Comparison of ENCODE assay signal across 1 cellular context in the genomic region with DNA sequence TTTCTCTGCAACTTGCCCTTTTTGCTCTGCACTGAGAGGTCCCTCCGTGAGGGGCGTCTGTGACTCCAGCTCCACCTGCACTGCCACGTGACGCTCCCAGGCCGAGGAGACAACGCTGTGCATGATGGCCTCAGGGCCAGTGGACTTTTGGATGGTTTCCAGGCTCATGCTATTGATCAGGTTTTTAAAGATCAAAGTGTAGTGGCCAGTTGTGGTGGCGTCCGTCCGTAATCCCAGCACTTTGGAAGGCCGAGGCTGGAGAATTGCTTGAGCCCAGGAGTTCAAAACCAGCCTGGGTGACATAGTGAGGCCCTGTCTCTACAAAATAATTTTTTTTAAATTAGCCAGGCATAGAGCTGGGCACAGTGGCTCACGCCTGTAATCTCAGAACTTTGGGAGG.
TF ChIP-seq lines count a peak whose summit lies in the region.

No MANE protein-coding gene starts in this region.

TF ChIP-seq in HepG2, 621 proteins besides CTCF, POLR2A, EP300 and RAD21 (continued from another document and continues in another):
- TF ChIP-seq ZBTB14 (CRISPR knock-in tag; IDR thresholded peaks at IDR 0.05) (no peak), MIER2 (CRISPR knock-in tag; IDR thresholded peaks at IDR 0.05) (peak; percentile 61; the same call in 1 of the 2 replicates), SP4 (CRISPR knock-in tag; IDR thresholded peaks at IDR 0.05) (no peak), ZNF20 (CRISPR knock-in tag; IDR thresholded peaks at IDR 0.05) (no peak), ZNF260 (CRISPR knock-in tag; IDR thresholded peaks at IDR 0.05; ENCODE audit: borderline replicate concordance, low read depth) (no peak), ZNF766 (CRISPR knock-in tag; IDR thresholded peaks at IDR 0.05; ENCODE audit: borderline replicate concordance) (0 out of 2 replicates have a peak, but pooled peaks have one; percentile 67), CREBL2 (CRISPR knock-in tag; IDR thresholded peaks at IDR 0.05; ENCODE audit: borderline replicate concordance) (no peak), ZNF674 (CRISPR knock-in tag; IDR thresholded peaks at IDR 0.05; ENCODE audit: low read depth) (no peak), HDAC2 (CRISPR knock-in tag; IDR thresholded peaks at IDR 0.05) (peak; percentile 89), TBL1XR1 (IDR thresholded peaks at IDR 0.05; ENCODE audit: borderline replicate concordance, low read length, partially characterized antibody) (no peak), ZNF768 (CRISPR knock-in tag; IDR thresholded peaks at IDR 0.05) (peak; percentile 52; the same call in 1 of the 2 replicates), EHMT2 (IDR thresholded peaks at IDR 0.05; ENCODE audit: borderline replicate concordance, low read depth, low read length) (no peak; the same call in none of the 2 replicates), TRIM24 (CRISPR knock-in tag; IDR thresholded peaks at IDR 0.05) (no peak), ZKSCAN1 (IDR thresholded peaks at IDR 0.05; ENCODE audit: low read length) (peak; percentile 46; the same call in 1 of the 2 replicates), TRIM22 (IDR thresholded peaks at IDR 0.05) (no peak), USF2 (IDR thresholded peaks at IDR 0.05; ENCODE audit: low read depth, low read length) (peak; percentile 88), USF2 (CRISPR knock-in tag; IDR thresholded peaks at IDR 0.05; ENCODE audit: borderline replicate concordance) (peak; percentile 93), ZBTB10 (CRISPR knock-in tag; IDR thresholded peaks at IDR 0.05; ENCODE audit: borderline replicate concordance) (no peak), ZHX2 (IDR thresholded peaks at IDR 0.05; ENCODE audit: low read depth) (peak; percentile 62; the same call in 1 of the 2 replicates), ZHX2 (CRISPR knock-in tag; IDR thresholded peaks at IDR 0.05; ENCODE audit: borderline replicate concordance) (no peak), ZNF34 (CRISPR knock-in tag; IDR thresholded peaks at IDR 0.05; ENCODE audit: borderline replicate concordance) (no peak), ZNF30 (CRISPR knock-in tag; IDR thresholded peaks at IDR 0.05) (no peak), CCAR2 (optimal IDR thresholded peaks at IDR 0.05; ENCODE audit: low read depth, low read length) (no peak)
- TF ChIP-seq, protein P1, sequence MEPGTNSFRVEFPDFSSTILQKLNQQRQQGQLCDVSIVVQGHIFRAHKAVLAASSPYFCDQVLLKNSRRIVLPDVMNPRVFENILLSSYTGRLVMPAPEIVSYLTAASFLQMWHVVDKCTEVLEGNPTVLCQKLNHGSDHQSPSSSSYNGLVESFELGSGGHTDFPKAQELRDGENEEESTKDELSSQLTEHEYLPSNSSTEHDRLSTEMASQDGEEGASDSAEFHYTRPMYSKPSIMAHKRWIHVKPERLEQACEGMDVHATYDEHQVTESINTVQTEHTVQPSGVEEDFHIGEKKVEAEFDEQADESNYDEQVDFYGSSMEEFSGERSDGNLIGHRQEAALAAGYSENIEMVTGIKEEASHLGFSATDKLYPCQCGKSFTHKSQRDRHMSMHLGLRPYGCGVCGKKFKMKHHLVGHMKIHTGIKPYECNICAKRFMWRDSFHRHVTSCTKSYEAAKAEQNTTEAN (CRISPR knock-in tag; conservative IDR thresholded peaks at IDR 0.05), result peak; percentile 79
- TF ChIP-seq, protein P2, sequence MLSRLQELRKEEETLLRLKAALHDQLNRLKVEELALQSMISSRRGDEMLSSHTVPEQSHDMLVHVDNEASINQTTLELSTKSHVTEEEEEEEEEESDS (CRISPR knock-in tag; IDR thresholded peaks at IDR 0.05; ENCODE audit: borderline replicate concordance), result peak; percentile 25; the same call in 1 of the 2 replicates
- TF ChIP-seq, protein P3, sequence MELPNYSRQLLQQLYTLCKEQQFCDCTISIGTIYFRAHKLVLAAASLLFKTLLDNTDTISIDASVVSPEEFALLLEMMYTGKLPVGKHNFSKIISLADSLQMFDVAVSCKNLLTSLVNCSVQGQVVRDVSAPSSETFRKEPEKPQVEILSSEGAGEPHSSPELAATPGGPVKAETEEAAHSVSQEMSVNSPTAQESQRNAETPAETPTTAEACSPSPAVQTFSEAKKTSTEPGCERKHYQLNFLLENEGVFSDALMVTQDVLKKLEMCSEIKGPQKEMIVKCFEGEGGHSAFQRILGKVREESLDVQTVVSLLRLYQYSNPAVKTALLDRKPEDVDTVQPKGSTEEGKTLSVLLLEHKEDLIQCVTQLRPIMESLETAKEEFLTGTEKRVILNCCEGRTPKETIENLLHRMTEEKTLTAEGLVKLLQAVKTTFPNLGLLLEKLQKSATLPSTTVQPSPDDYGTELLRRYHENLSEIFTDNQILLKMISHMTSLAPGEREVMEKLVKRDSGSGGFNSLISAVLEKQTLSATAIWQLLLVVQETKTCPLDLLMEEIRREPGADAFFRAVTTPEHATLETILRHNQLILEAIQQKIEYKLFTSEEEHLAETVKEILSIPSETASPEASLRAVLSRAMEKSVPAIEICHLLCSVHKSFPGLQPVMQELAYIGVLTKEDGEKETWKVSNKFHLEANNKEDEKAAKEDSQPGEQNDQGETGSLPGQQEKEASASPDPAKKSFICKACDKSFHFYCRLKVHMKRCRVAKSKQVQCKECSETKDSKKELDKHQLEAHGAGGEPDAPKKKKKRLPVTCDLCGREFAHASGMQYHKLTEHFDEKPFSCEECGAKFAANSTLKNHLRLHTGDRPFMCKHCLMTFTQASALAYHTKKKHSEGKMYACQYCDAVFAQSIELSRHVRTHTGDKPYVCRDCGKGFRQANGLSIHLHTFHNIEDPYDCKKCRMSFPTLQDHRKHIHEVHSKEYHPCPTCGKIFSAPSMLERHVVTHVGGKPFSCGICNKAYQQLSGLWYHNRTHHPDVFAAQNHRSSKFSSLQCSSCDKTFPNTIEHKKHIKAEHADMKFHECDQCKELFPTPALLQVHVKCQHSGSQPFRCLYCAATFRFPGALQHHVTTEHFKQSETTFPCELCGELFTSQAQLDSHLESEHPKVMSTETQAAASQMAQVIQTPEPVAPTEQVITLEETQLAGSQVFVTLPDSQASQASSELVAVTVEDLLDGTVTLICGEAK (IDR thresholded peaks at IDR 0.05), result no peak
- TF ChIP-seq, protein P3 (CRISPR knock-in tag; IDR thresholded peaks at IDR 0.05), result no peak; the same call in 1 of the 2 replicates
